In genomic region chr7:78220754-78221153, GRCh38 we compare ENCODE assay signal across 1 cellular context.
TF ChIP-seq lines count a peak whose summit lies in the region.

No MANE protein-coding gene starts in this region.

TF ChIP-seq in IMR-90, 13 proteins besides CTCF, POLR2A, EP300 and RAD21 (continued from another document):
- TF ChIP-seq ELK1 (IDR thresholded peaks at IDR 0.05; ENCODE audit: borderline replicate concordance, low read depth, low read length) (no peak), MAFK (IDR thresholded peaks at IDR 0.05; ENCODE audit: low read depth, low read length) (no peak), MXI1 (IDR thresholded peaks at IDR 0.05; ENCODE audit: borderline replicate concordance, low read depth, low read length) (no peak), MAZ (IDR thresholded peaks at IDR 0.05; ENCODE audit: borderline replicate concordance, low read depth, low read length) (no peak), FOS (IDR thresholded peaks at IDR 0.05; ENCODE audit: low read depth, low read length) (no peak), RCOR1 (IDR thresholded peaks at IDR 0.05; ENCODE audit: insufficient replicate concordance, low read length) (no peak)
